26 cellular contexts compared by ENCODE assay signal in genomic region chr5:165232629-165233028, GRCh38.
"Had no signal": no experiment of that assay in that cellular context is flagged by ENCODE, and none has a peak within 500 bp of the region (broad histone marks: within the 10 kb centered on the region; RNA-seq: fewer than 3 reads in every experiment).

No MANE protein-coding gene starts in this region.

- DNase-seq: activated CD4-positive, alpha-beta T cell treated with anti-CD3 and anti-CD28 coated beads for 1 hour; activated CD4-positive, alpha-beta T cell treated with anti-CD3 and anti-CD28 coated beads, Interleukin-2, amount 50 U/mL, for 4 hours; activated gamma-delta T cell; activated T-cell treated with anti-CD3 and anti-CD28 coated beads, Interleukin-2, amount 50 U/mL, for 72 hours; adrenal gland; effector CD8-positive, alpha-beta T cell; foreskin melanocyte; glutamatergic neuron; hypothalamus; immature natural killer cell; kidney glomerular epithelial cell; left ventricle myocardium superior; mucosa of descending colon; naive B cell; stimulated activated CD4-positive, alpha-beta T cell treated with anti-CD3 and anti-CD28 coated beads, Interleukin-2, amount 100 ng/mL, for 48 hours; stimulated activated naive CD8-positive, alpha-beta T cell treated with anti-CD3 and anti-CD28 coated beads, Interleukin-15, amount 100 ng/mL, for 72 hours; T-helper 2 cell; transverse colon; uterus had no signal

- H3K36me3 Mint-ChIP-seq: activated naive CD4-positive, alpha-beta T cell treated with anti-CD3 and anti-CD28 coated beads, Interleukin-2, amount 50 U/mL, for 72 hours; immature natural killer cell; memory B cell; naive B cell had no signal

- H3K4me3 ChIP-seq: adrenal gland, mucosa of descending colon, right atrium auricular region, suprapubic skin, transverse colon, uterus had no signal

- H3K36me3 ChIP-seq: adrenal gland, right atrium auricular region, suprapubic skin, transverse colon, uterus had no signal

- H3K27ac Mint-ChIP-seq: activated naive CD4-positive, alpha-beta T cell treated with anti-CD3 and anti-CD28 coated beads, Interleukin-2, amount 50 U/mL, for 72 hours; activated T-cell treated with anti-CD3 and anti-CD28 coated beads, Interleukin-2, amount 50 U/mL, for 72 hours; dendritic cell treated with granulocyte-macrophage colony-stimulating factor and Interleukin-4, amounts not matched to agents 40 ng/mL and 50 ng/mL, for 4 days; immature natural killer cell; memory B cell; naive B cell; progenitor cell of endocrine pancreas; stimulated activated naive CD8-positive, alpha-beta T cell treated with anti-CD3 and anti-CD28 coated beads, Interleukin-15, amount 100 ng/mL, for 72 hours had no signal

- H3K27me3 Mint-ChIP-seq: dendritic cell treated with granulocyte-macrophage colony-stimulating factor and Interleukin-4, amounts not matched to agents 40 ng/mL and 50 ng/mL, for 4 days; memory B cell; progenitor cell of endocrine pancreas; stimulated activated naive CD8-positive, alpha-beta T cell treated with anti-CD3 and anti-CD28 coated beads, Interleukin-15, amount 100 ng/mL, for 72 hours had no signal

- H3K27ac ChIP-seq: adrenal gland, right atrium auricular region, suprapubic skin, transverse colon, uterus, VCaP had no signal

- H3K4me1 ChIP-seq: adrenal gland, right atrium auricular region, suprapubic skin, transverse colon, uterus had no signal

- ATAC-seq: activated naive CD4-positive, alpha-beta T cell treated with anti-CD3 and anti-CD28 coated beads, Interleukin-2, amount 50 U/mL, for 72 hours; activated T-cell treated with anti-CD3 and anti-CD28 coated beads, Interleukin-2, amount 50 U/mL, for 72 hours; left ventricle myocardium superior; mucosa of descending colon; stimulated activated naive CD8-positive, alpha-beta T cell treated with anti-CD3 and anti-CD28 coated beads, Interleukin-15, amount 100 ng/mL, for 72 hours had no signal

- H3K4me1 Mint-ChIP-seq: immature natural killer cell; memory B cell; naive B cell; stimulated activated naive CD8-positive, alpha-beta T cell treated with anti-CD3 and anti-CD28 coated beads, Interleukin-15, amount 100 ng/mL, for 72 hours had no signal

- H3K9me3 ChIP-seq: adrenal gland, mucosa of descending colon, right atrium auricular region, suprapubic skin, transverse colon, uterus had no signal

- H3K4me3 Mint-ChIP-seq: activated T-cell treated with anti-CD3 and anti-CD28 coated beads, Interleukin-2, amount 50 U/mL, for 72 hours; dendritic cell treated with granulocyte-macrophage colony-stimulating factor and Interleukin-4, amounts not matched to agents 40 ng/mL and 50 ng/mL, for 4 days; immature natural killer cell; memory B cell; naive B cell; stimulated activated naive CD8-positive, alpha-beta T cell treated with anti-CD3 and anti-CD28 coated beads, Interleukin-15, amount 100 ng/mL, for 72 hours had no signal

- H3K27me3 ChIP-seq: adrenal gland, right atrium auricular region, suprapubic skin, transverse colon, uterus had no signal
